8 cellular contexts compared by ENCODE assay signal in the genomic region with DNA sequence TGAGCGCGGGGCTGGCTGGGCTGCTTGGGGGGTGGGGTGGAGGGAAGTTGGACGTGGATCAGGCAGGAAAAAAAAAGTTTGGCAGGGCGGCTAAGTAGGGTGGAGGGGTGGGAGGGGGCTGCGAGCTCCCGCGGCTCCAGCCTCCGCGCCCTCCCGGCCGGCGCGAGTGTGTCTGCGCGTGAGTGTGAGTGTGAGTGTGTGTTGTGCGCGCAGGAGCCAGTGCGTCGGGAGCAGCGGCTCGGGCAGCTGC. TPM values are rescaled to one million over a fixed set of nuclear protein-coding genes. Genes with fewer than 3 reads are reported as not detected.
DNase-seq lines count a peak whose midpoint lies in the region; ATAC-seq lines count a peak whose summit lies in the region.

No MANE protein-coding gene starts in this region.

- H3K27me3 ChIP-seq in Karpas-422 (ENCODE audit: low read length) (no peaks in the 10 kb centered on the region), mononuclear cell (ENCODE audit: insufficient read depth, low read length) (no peaks in the 10 kb centered on the region)

- H4K20me1 ChIP-seq in Karpas-422 (ENCODE audit: insufficient read depth, low read depth, low read length) = peaks cover 39% of the 10 kb centered on the region

- H3K9ac ChIP-seq in Karpas-422 (ENCODE audit: low read length) = peak overlapping the region; percentile 90

- H3K4me2 ChIP-seq in Karpas-422 (ENCODE audit: low read depth, low read length, poor library complexity, severe bottlenecking) = peak overlapping the region; percentile 93

- DNase-seq in A172 (ENCODE audit: low spot score) = peak; percentile 28
- peak; percentile 75 for DNase-seq in Karpas-422
- DNase-seq in activated CD8-positive, alpha-beta memory T cell treated with anti-CD3 and anti-CD28 coated beads, Interleukin-2, amount 50 U/mL, for 48 hours = no peak

- H3K9me3 ChIP-seq in Karpas-422 (ENCODE audit: low read length) (no peaks in the 10 kb centered on the region), mononuclear cell (ENCODE audit: low read depth, low read length) (no peaks in the 10 kb centered on the region)

- peaks cover 56% of the 10 kb centered on the region for H3K79me2 ChIP-seq in Karpas-422 (ENCODE audit: low read length)

- ATAC-seq in GM19455 (IDR thresholded peaks at IDR 0.05; ENCODE audit: unreplicated experiment) (no peak), HG03097 (IDR thresholded peaks at IDR 0.05; ENCODE audit: low FRiP score, unreplicated experiment) (no peak), HG03469 (IDR thresholded peaks at IDR 0.05; ENCODE audit: unreplicated experiment) (no peak)

- H3K27ac ChIP-seq in Karpas-422 (ENCODE audit: low read length) (peak overlapping the region; percentile 75; the same call in 1 of the 2 replicates), cingulate gyrus (ENCODE audit: low read depth, low read length) (peak overlapping the region; percentile 90)

- no peaks in the 10 kb centered on the region for H3K9me2 ChIP-seq in Karpas-422 (replicated peaks; ENCODE audit: insufficient read depth, low read length)

- H3K4me3 ChIP-seq in Karpas-422 (ENCODE audit: low read length) = peak overlapping the region; percentile 92
- peak overlapping the region; percentile 96 for H3K4me3 ChIP-seq in mononuclear cell (ENCODE audit: low read length)

- H3K4me1 ChIP-seq in Karpas-422 (ENCODE audit: low read length) (peaks cover 38% of the 10 kb centered on the region), mononuclear cell (ENCODE audit: insufficient read depth, low read length) (peaks cover 37% of the 10 kb centered on the region)

- H2AFZ ChIP-seq in Karpas-422 (ENCODE audit: low read length) = peak overlapping the region; percentile 87

- no peaks in the 10 kb centered on the region for H3K36me3 ChIP-seq in Karpas-422 (ENCODE audit: insufficient read depth, low read length)

RNA-seq across cellular contexts. Expression of gene SMARCA2, which starts 2.0 kb away (rescaled TPM):
- 34.4 and 55.3 TPM in 2 replicates for total RNA-seq in A172 (2014; rRNA removed; shearing (Covaris generic))
- 108 and 134 TPM in 2 replicates for total RNA-seq in Karpas-422 (2014; rRNA removed; shearing (Covaris generic); ENCODE audit: low replicate concordance)
- total RNA-seq in mononuclear cell = 147 TPM
